Comparison of ENCODE assay signal across 18 cellular contexts in genomic region chr17:61849674-61850073, GRCh38.
"Had no signal": no experiment of that assay in that cellular context is flagged by ENCODE, and none has a peak within 500 bp of the region (broad histone marks: within the 10 kb centered on the region; RNA-seq: fewer than 3 reads in every experiment).

No MANE protein-coding gene starts in this region.

- H3K4me3 Mint-ChIP-seq: activated CD8-positive, alpha-beta T cell treated with anti-CD3 and anti-CD28 coated beads for 36 hours; activated naive CD8-positive, alpha-beta T cell; natural killer cell treated with Interleukin-12 subunit alpha and Interleukin-12 subunit beta and Interleukin-15 and Interleukin-18, amount 100 ng/mL, for 72 hours; WTC11 had no signal

- H3K27ac Mint-ChIP-seq: activated CD8-positive, alpha-beta T cell treated with anti-CD3 and anti-CD28 coated beads for 36 hours; activated naive CD8-positive, alpha-beta T cell; natural killer cell treated with Interleukin-12 subunit alpha and Interleukin-12 subunit beta and Interleukin-15 and Interleukin-18, amount 100 ng/mL, for 72 hours; WTC11 had no signal

- DNase-seq: activated CD4-positive, alpha-beta T cell treated with anti-CD3 and anti-CD28 coated beads for 48 hours; activated CD8-positive, alpha-beta T cell treated with anti-CD3 and anti-CD28 coated beads for 36 hours; activated gamma-delta T cell treated with Interleukin-2 at 50 U/mL for 16 hours; anterior cingulate cortex; dermis blood vessel endothelial cell; erythroblast; glutamatergic neuron; hypothalamus; kidney glomerular epithelial cell; mesenchymal stem cell; right lobe of liver; spleen; T-helper 2 cell; thyroid gland had no signal

- H3K9me3 Mint-ChIP-seq: activated CD8-positive, alpha-beta T cell treated with anti-CD3 and anti-CD28 coated beads for 36 hours; natural killer cell treated with Interleukin-12 subunit alpha and Interleukin-12 subunit beta and Interleukin-15 and Interleukin-18, amount 100 ng/mL, for 72 hours; WTC11 had no signal

- ATAC-seq: activated CD8-positive, alpha-beta T cell treated with anti-CD3 and anti-CD28 coated beads for 36 hours; natural killer cell treated with Interleukin-12 subunit alpha and Interleukin-12 subunit beta and Interleukin-15 and Interleukin-18, amount 100 ng/mL, for 72 hours; right lobe of liver; WTC11 had no signal

- H3K4me3 ChIP-seq: prostate gland, right lobe of liver, spleen, thyroid gland had no signal

- H3K4me1 Mint-ChIP-seq: WTC11 had no signal

- H3K27me3 Mint-ChIP-seq: activated CD8-positive, alpha-beta T cell treated with anti-CD3 and anti-CD28 coated beads for 36 hours; activated naive CD8-positive, alpha-beta T cell; natural killer cell treated with Interleukin-12 subunit alpha and Interleukin-12 subunit beta and Interleukin-15 and Interleukin-18, amount 100 ng/mL, for 72 hours had no signal
